1 cellular context compared by ENCODE assay signal in the genomic region with DNA sequence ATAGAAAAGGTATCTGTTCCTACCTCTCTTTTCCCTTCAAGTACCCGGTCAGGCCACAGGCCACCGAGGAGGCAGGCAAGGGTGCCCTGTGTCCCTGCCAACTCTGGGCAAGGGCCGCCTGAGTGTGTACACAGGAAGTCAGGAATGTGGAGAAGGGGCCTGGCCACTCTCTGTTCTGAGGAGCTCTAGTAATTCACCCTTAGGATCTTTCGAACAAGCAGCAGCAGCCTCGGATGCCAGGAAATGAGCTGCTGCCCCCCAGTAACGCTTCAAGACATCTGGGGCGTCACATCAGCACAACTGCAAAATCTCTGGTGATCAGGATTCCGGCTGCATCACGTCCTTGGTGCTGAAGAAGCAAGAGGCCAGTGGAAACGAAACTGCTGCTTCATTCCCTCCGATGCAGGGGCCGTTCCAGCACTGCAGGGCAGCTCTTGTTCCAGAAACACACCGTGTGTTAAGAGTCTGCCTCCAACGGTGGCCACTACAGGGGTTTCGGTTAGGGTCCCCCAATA.
TF ChIP-seq lines count a peak whose summit lies in the region.

No MANE protein-coding gene starts in this region.

TF ChIP-seq in WTC11, 78 proteins besides CTCF, POLR2A, EP300 and RAD21 (continued from another document):
- TF ChIP-seq SOX15 (CRISPR knock-in tag; IDR thresholded peaks at IDR 0.05): no peak
- no peak for TF ChIP-seq SMAD4 (CRISPR knock-in tag; IDR thresholded peaks at IDR 0.05)
- TF ChIP-seq ZSCAN18 (CRISPR knock-in tag; IDR thresholded peaks at IDR 0.05): no peak
- TF ChIP-seq ZNF416 (CRISPR knock-in tag; IDR thresholded peaks at IDR 0.05): no peak
- no peak for TF ChIP-seq GRHL2 (CRISPR knock-in tag; IDR thresholded peaks at IDR 0.05; ENCODE audit: insufficient replicate concordance, severe bottlenecking)
- TF ChIP-seq ZNF121 (CRISPR knock-in tag; IDR thresholded peaks at IDR 0.05): no peak
- TF ChIP-seq NFYB (CRISPR knock-in tag; conservative IDR thresholded peaks at IDR 0.05; ENCODE audit: low read depth): no peak
- no peak for TF ChIP-seq EMX1 (CRISPR knock-in tag; IDR thresholded peaks at IDR 0.05)
- no peak for TF ChIP-seq USF1 (CRISPR knock-in tag; IDR thresholded peaks at IDR 0.05)
- TF ChIP-seq KAT7 (CRISPR knock-in tag; IDR thresholded peaks at IDR 0.05; ENCODE audit: borderline replicate concordance): no peak
- no peak for TF ChIP-seq FOXP1 (CRISPR knock-in tag; IDR thresholded peaks at IDR 0.05; ENCODE audit: borderline replicate concordance)
